In genomic region chr16:10862432-10862831, GRCh38 we compare ENCODE assay signal across 11 cellular contexts. TPM values are rescaled to one million over a fixed set of nuclear protein-coding genes. Genes with fewer than 3 reads are reported as not detected.
A peak's percentile ranks its signal among the peaks of the same experiment; 100 is the strongest.
DNase-seq lines count a peak whose midpoint lies in the region; ATAC-seq and TF ChIP-seq lines count a peak whose summit lies in the region.
"Had no signal": no experiment of that assay in that cellular context is flagged by ENCODE, and none has a peak within 500 bp of the region (broad histone marks: within the 10 kb centered on the region; RNA-seq: fewer than 3 reads in every experiment).

No MANE protein-coding gene starts in this region.

- no peak overlapping the region for H3K4me3 Mint-ChIP-seq in stimulated activated memory B cell treated with anti-CD40 and anti-IgM and Interleukin-4, amounts not matched to agents 10 μg/mL and 1 μg/mL and 100 μg/mL, for 72 hours

- peaks cover 9% of the 10 kb centered on the region for H3K9me3 Mint-ChIP-seq in stimulated activated memory B cell treated with anti-CD40 and anti-IgM and Interleukin-4, amounts not matched to agents 10 μg/mL and 1 μg/mL and 100 μg/mL, for 72 hours

- peak overlapping the region; percentile 71 for H3K27ac Mint-ChIP-seq in stimulated activated memory B cell treated with anti-CD40 and anti-IgM and Interleukin-4, amounts not matched to agents 10 μg/mL and 1 μg/mL and 100 μg/mL, for 72 hours

- H3K27me3 Mint-ChIP-seq in stimulated activated memory B cell treated with anti-CD40 and anti-IgM and Interleukin-4, amounts not matched to agents 10 μg/mL and 1 μg/mL and 100 μg/mL, for 72 hours = no peaks in the 10 kb centered on the region

- CTCF ChIA-PET in RWPE1 (lab: Yijun Ruan, JAX) = interaction anchor here (1.1 kb wide), 1 partner anchor 19 kb away, joined by 3 read pairs; no protein-coding TSS in a partner anchor

- H3K4me3 ChIP-seq in fibroblast of villous mesenchyme (ENCODE audit: low read depth, low read length) = no peak overlapping the region
- H3K4me3 ChIP-seq: esophagus muscularis mucosa had no signal

- ATAC-seq in stimulated activated memory B cell treated with anti-CD40 and anti-IgM and Interleukin-4, amounts not matched to agents 10 μg/mL and 1 μg/mL and 100 μg/mL, for 72 hours = no peak

- H3K4me1 Mint-ChIP-seq in stimulated activated memory B cell treated with anti-CD40 and anti-IgM and Interleukin-4, amounts not matched to agents 10 μg/mL and 1 μg/mL and 100 μg/mL, for 72 hours = peaks cover 46% of the 10 kb centered on the region

- H3K36me3 Mint-ChIP-seq in stimulated activated memory B cell treated with anti-CD40 and anti-IgM and Interleukin-4, amounts not matched to agents 10 μg/mL and 1 μg/mL and 100 μg/mL, for 72 hours = peaks cover 19% of the 10 kb centered on the region

- DNase-seq in NCI-H2196 (lab: John Stamatoyannopoulos, UW; ENCODE audit: unreplicated experiment) = peak; percentile 47
- DNase-seq in NCI-H2196 treated with DMSO at 0.1 percent for 48 hours (lab: John Stamatoyannopoulos, UW; ENCODE audit: unreplicated experiment) = no peak
- DNase-seq in RWPE1 (ENCODE audit: low spot score) = peak; percentile 75
- DNase-seq in fibroblast of villous mesenchyme (ENCODE audit: low read depth) = peak; percentile 23
- no peak for DNase-seq in NCI-H2029 (lab: John Stamatoyannopoulos, UW)
- DNase-seq in D341Med (ENCODE audit: low spot score) = no peak
- no peak for DNase-seq in cerebellum (ENCODE audit: low spot score)
- DNase-seq: activated T-cell treated with anti-CD3 and anti-CD28 coated beads for 4 hours, NCI-H526 treated with DMSO at 0.1 percent for 48 hours had no signal

- TF ChIP-seq CTCF in RWPE1 (conservative IDR thresholded peaks at IDR 0.05; ENCODE audit: low read depth) = no peak
- no peak for TF ChIP-seq CTCF in fibroblast of villous mesenchyme (IDR thresholded peaks at IDR 0.05; ENCODE audit: insufficient read depth, low read depth, low read length)

- POLR2A ChIA-PET in RWPE1 (lab: Yijun Ruan, JAX; ENCODE audit: low non-redundant PET) = no interaction called here

- no peak overlapping the region for H3K27ac ChIP-seq in RWPE1
- H3K27ac ChIP-seq: esophagus muscularis mucosa had no signal

RNA-seq across cellular contexts. Expression of gene CIITA, which starts 14.6 kb away (rescaled TPM):
- under 0.01 TPM in 1 of 2 replicates, not detected in the other for total RNA-seq in fibroblast of villous mesenchyme
- 0.36 TPM for total RNA-seq in cerebellum

RNA-seq across cellular contexts. Expression of gene TVP23A, which starts 43.8 kb away (rescaled TPM):
- not detected in 2 replicates for total RNA-seq in fibroblast of villous mesenchyme
- 12.2 TPM for total RNA-seq in cerebellum

Comparison
In these comparisons a context has a peak if more than half of its experiments do, and no peak if none do; other contexts are left out.
1. DNase-seq: peak in NCI-H2196 (single experiment), RWPE1 (single experiment) and fibroblast of villous mesenchyme (single experiment); none in NCI-H2196 treated with DMSO at 0.1 percent for 48 hours (single experiment), NCI-H2029 (single experiment), D341Med (single experiment) and cerebellum (single experiment).
2. RNA of gene TVP23A, which starts 43.8 kb away (total RNA-seq): 12.2 TPM in cerebellum (single experiment); not detected in fibroblast of villous mesenchyme; every median in the first group is over 10 times any median in the second.